In the genomic region with DNA sequence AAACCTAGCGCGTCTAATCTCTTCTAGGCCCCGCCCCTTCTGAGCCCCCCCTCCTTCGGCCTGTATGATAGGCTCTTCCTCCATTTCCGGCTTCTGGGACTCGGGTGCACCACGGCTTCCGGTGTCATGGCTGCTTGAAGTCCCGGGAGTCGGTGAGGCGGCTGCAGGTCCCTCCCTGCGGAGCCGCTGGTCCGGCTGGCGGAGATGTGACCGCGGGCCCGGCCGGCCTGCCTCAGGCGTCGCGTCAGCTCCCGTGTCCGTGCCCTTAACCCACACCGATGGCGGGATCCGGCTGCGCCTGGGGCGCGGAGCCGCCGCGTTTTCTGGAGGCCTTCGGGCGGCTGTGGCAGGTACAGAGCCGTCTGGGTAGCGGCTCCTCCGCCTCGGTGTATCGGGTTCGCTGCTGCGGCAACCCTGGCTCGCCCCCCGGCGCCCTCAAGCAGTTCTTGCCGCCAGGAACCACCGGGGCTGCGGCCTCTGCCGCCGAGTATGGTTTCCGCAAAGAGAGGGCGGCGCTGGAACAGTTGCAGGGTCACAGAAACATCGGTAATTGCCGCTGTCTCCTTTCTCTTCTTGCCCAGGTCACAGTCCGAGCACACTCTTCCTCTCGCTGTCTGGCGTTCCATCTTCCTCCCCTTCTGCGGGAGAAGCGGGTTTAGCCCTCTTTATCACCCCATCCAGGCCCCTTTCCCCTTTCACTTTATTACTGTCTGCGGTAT, we compare ENCODE assay signal across 8 cellular contexts. TPM values are rescaled to one million over a fixed set of nuclear protein-coding genes. Genes with fewer than 3 reads are reported as not detected.
A peak's percentile ranks its signal among the peaks of the same experiment; 100 is the strongest.
DNase-seq lines count a peak whose midpoint lies in the region; ATAC-seq and TF ChIP-seq lines count a peak whose summit lies in the region.

A gene with protein sequence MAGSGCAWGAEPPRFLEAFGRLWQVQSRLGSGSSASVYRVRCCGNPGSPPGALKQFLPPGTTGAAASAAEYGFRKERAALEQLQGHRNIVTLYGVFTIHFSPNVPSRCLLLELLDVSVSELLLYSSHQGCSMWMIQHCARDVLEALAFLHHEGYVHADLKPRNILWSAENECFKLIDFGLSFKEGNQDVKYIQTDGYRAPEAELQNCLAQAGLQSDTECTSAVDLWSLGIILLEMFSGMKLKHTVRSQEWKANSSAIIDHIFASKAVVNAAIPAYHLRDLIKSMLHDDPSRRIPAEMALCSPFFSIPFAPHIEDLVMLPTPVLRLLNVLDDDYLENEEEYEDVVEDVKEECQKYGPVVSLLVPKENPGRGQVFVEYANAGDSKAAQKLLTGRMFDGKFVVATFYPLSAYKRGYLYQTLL (plus strand): TSS at position 96 of the 719 bp plus-strand sequence. CDS start 183 bp downstream, at position 279.

- intact Hi-C loops in CD14-positive monocyte (cut with micrococcal nuclease), result loop anchor here in 1 of 2 donors (5.0 kb wide), 1 partner anchor 64 kb away; a partner anchor contains a TSS
- intact Hi-C loops in dendritic cell treated with granulocyte-macrophage colony-stimulating factor and Interleukin-4, amounts not matched to agents 40 ng/mL and 50 ng/mL, for 4 days (cut with micrococcal nuclease), result loop anchor here (2.0 kb wide), 1 partner anchor 63 kb away; a partner anchor contains a TSS
- intact Hi-C loops in left lung (cut with DNase I), result no loop called here

- TF ChIP-seq CTCF in CD14-positive monocyte (IDR thresholded peaks at IDR 0.05), result no peak
- no peak for TF ChIP-seq CTCF in left lung (IDR thresholded peaks at IDR 0.05)

- ATAC-seq in GM19397 (IDR thresholded peaks at IDR 0.05; ENCODE audit: unreplicated experiment) (peak; percentile 97), HG03565 (IDR thresholded peaks at IDR 0.05; ENCODE audit: unreplicated experiment) (peak; percentile 92), left lung (peak; percentile 100)

- peaks cover 22% of the 10 kb centered on the region for H3K4me1 Mint-ChIP-seq in CD14-positive monocyte
- peaks cover 11% of the 10 kb centered on the region for H3K4me1 Mint-ChIP-seq in dendritic cell treated with granulocyte-macrophage colony-stimulating factor and Interleukin-4, amounts not matched to agents 40 ng/mL and 50 ng/mL, for 4 days (ENCODE audit: low read depth)

- peak within 1 kb of the TSS; percentile 89 to 96 (median 95) for H3K27ac Mint-ChIP-seq in CD14-positive monocyte
- H3K27ac Mint-ChIP-seq in dendritic cell treated with granulocyte-macrophage colony-stimulating factor and Interleukin-4, amounts not matched to agents 40 ng/mL and 50 ng/mL, for 4 days, result peak within 1 kb of the TSS; percentile 90

- H3K4me3 ChIP-seq in left lung, result peak within 1 kb of the TSS; percentile 83 to 85

- H3K27me3 ChIP-seq in left lung, result no peaks in the 10 kb centered on the region

- peak within 1 kb of the TSS; percentile 97 to 98 for H3K4me3 Mint-ChIP-seq in CD14-positive monocyte
- H3K4me3 Mint-ChIP-seq in dendritic cell treated with granulocyte-macrophage colony-stimulating factor and Interleukin-4, amounts not matched to agents 40 ng/mL and 50 ng/mL, for 4 days, result peak within 1 kb of the TSS; percentile 88

- DNase-seq in CD14-positive monocyte (ENCODE audit: low spot score) (peak; percentile 89), NCI-H748 treated with DMSO at 0.1 percent for 48 hours (lab: John Stamatoyannopoulos, UW) (peak; percentile 76), left lung (peak; percentile 91 to 94)
- DNase-seq in activated CD4-positive, alpha-beta T cell treated with anti-CD3 and anti-CD28 coated beads, Interleukin-2, amount 50 U/mL, for 24 hours (ENCODE audit: low read depth in 1 of 2, low spot score in 1 of 2), result peak; percentile 74 to 88
- peak; percentile 86 for DNase-seq in stimulated activated CD4-positive, alpha-beta T cell treated with anti-CD3 and anti-CD28 coated beads, Interleukin-2, amount 100 ng/mL, for 4 hours (ENCODE audit: low read depth)

- peaks cover 0 to 29% of the 10 kb centered on the region in 2 donors for H3K36me3 ChIP-seq in left lung

- H3K27ac ChIP-seq in left lung, result peak within 1 kb of the TSS; percentile 91 to 94

- H3K9me3 Mint-ChIP-seq in CD14-positive monocyte, result peaks cover 0 to 2% (median 0%) of the 10 kb centered on the region in 7 donors
- H3K9me3 Mint-ChIP-seq in dendritic cell treated with granulocyte-macrophage colony-stimulating factor and Interleukin-4, amounts not matched to agents 40 ng/mL and 50 ng/mL, for 4 days, result no peaks in the 10 kb centered on the region

- H3K4me1 ChIP-seq in left lung, result peaks cover 12 to 31% of the 10 kb centered on the region in 2 donors

- peaks cover 0 to 12% (median 6%) of the 10 kb centered on the region in 3 donors for H3K27me3 Mint-ChIP-seq in CD14-positive monocyte (ENCODE audit: low read depth in 3 of 3)
- H3K27me3 Mint-ChIP-seq in dendritic cell treated with granulocyte-macrophage colony-stimulating factor and Interleukin-4, amounts not matched to agents 40 ng/mL and 50 ng/mL, for 4 days, result peaks cover 7% of the 10 kb centered on the region

- H3K9me3 ChIP-seq in left lung, result no peaks in the 10 kb centered on the region

- H3K36me3 Mint-ChIP-seq in CD14-positive monocyte, result peaks cover 20 to 21% of the 10 kb centered on the region in 2 donors
- peaks cover 27% of the 10 kb centered on the region for H3K36me3 Mint-ChIP-seq in dendritic cell treated with granulocyte-macrophage colony-stimulating factor and Interleukin-4, amounts not matched to agents 40 ng/mL and 50 ng/mL, for 4 days (ENCODE audit: low read depth)

RNA-seq across cellular contexts. Expression of the gene that starts here (rescaled TPM):
- polyA plus RNA-seq in CD14-positive monocyte, result 10 to 100 TPM; 27.7 to 38.2 TPM
- 10 to 100 TPM; 53.1 to 56.6 TPM for total RNA-seq in left lung

Comparison
In these comparisons a context has a peak if more than half of its experiments do, and no peak if none do; other contexts are left out.
1. Peak in every context shown above with its lines: DNase-seq, ATAC-seq, H3K4me3 ChIP-seq and H3K27ac ChIP-seq.